ENCODE assay signal across 23 cellular contexts in genomic region chr1:99675292-99675691, GRCh38. TPM values are rescaled to one million over a fixed set of nuclear protein-coding genes. Genes with fewer than 3 reads are reported as not detected.
"Had no signal": no experiment of that assay in that cellular context is flagged by ENCODE, and none has a peak within 500 bp of the region (broad histone marks: within the 10 kb centered on the region; RNA-seq: fewer than 3 reads in every experiment).

No MANE protein-coding gene starts in this region.

- H3K9me3 ChIP-seq: left lung, prostate gland, testis, tibial nerve, upper lobe of right lung, vagina had no signal

- H3K4me1 Mint-ChIP-seq: naive thymus-derived CD4-positive, alpha-beta T cell; stimulated activated effector memory CD8-positive, alpha-beta T cell treated with anti-CD3 and anti-CD28 coated beads, Interleukin-12 subunit alpha, Interleukin-12 subunit beta, amount 100 ng/mL, for 72 hours had no signal

- DNase-seq: effector CD4-positive, alpha-beta T cell; endodermal cell; erythroblast; head of caudate nucleus; islet precursor cell; left lung; mesenchymal stem cell; midbrain; naive thymus-derived CD4-positive, alpha-beta T cell; nephron progenitor cell; stimulated activated CD4-positive, alpha-beta T cell treated with anti-CD3 and anti-CD28 coated beads, Interleukin-4, amount 100 ng/mL, for 1 hour; stimulated activated CD8-positive, alpha-beta memory T cell treated with anti-CD3 and anti-CD28 coated beads, Interleukin-4, amount 100 ng/mL, for 48 hours; stimulated activated naive CD8-positive, alpha-beta T cell treated with anti-CD3 and anti-CD28 coated beads, Interleukin-15, Interleukin-2, amounts not matched to agents 100 U/mL and 50 U/mL, for 24 hours; testis; upper lobe of right lung had no signal

- H3K27me3 ChIP-seq: foreskin keratinocyte, left lung, testis, tibial nerve, upper lobe of right lung, vagina had no signal

- H3K36me3 ChIP-seq: left lung, prostate gland, upper lobe of right lung, vagina had no signal

- ATAC-seq: left lung; naive thymus-derived CD4-positive, alpha-beta T cell; stimulated activated naive CD8-positive, alpha-beta T cell treated with anti-CD3 and anti-CD28 coated beads, Interleukin-15, Interleukin-2, amounts not matched to agents 100 U/mL and 50 U/mL, for 24 hours; upper lobe of right lung had no signal

- H3K9me3 Mint-ChIP-seq: endodermal cell; naive thymus-derived CD4-positive, alpha-beta T cell; nephron progenitor cell; stimulated activated effector memory CD8-positive, alpha-beta T cell treated with anti-CD3 and anti-CD28 coated beads, Interleukin-12 subunit alpha, Interleukin-12 subunit beta, amount 100 ng/mL, for 72 hours had no signal

- H3K79me2 ChIP-seq: parathyroid adenoma had no signal

- H3K4me3 ChIP-seq: coronary artery, left lung, lung, prostate gland, testis, tibial nerve, upper lobe of right lung, vagina had no signal

- H3K27ac ChIP-seq: coronary artery, foreskin keratinocyte, left lung, parathyroid adenoma, prostate gland, testis, upper lobe of right lung, vagina had no signal

- H3K36me3 Mint-ChIP-seq: naive thymus-derived CD4-positive, alpha-beta T cell; stimulated activated effector memory CD8-positive, alpha-beta T cell treated with anti-CD3 and anti-CD28 coated beads, Interleukin-12 subunit alpha, Interleukin-12 subunit beta, amount 100 ng/mL, for 72 hours had no signal

- H3K9ac ChIP-seq: parathyroid adenoma had no signal

- H3K4me1 ChIP-seq: foreskin keratinocyte, prostate gland, vagina had no signal

- H3K4me3 Mint-ChIP-seq: endodermal cell; naive thymus-derived CD4-positive, alpha-beta T cell; nephron progenitor cell; stimulated activated effector memory CD8-positive, alpha-beta T cell treated with anti-CD3 and anti-CD28 coated beads, Interleukin-12 subunit alpha, Interleukin-12 subunit beta, amount 100 ng/mL, for 72 hours had no signal

- H2AFZ ChIP-seq: parathyroid adenoma had no signal

- H3K27ac Mint-ChIP-seq: endodermal cell; naive thymus-derived CD4-positive, alpha-beta T cell; nephron progenitor cell; stimulated activated effector memory CD8-positive, alpha-beta T cell treated with anti-CD3 and anti-CD28 coated beads, Interleukin-12 subunit alpha, Interleukin-12 subunit beta, amount 100 ng/mL, for 72 hours had no signal

RNA-seq across cellular contexts. Expression of gene PALMD, which starts 29.4 kb away (rescaled TPM):
- total RNA-seq: naive thymus-derived CD4-positive, alpha-beta T cell had no signal
- polyA plus RNA-seq: naive thymus-derived CD4-positive, alpha-beta T cell had no signal
